21 cellular contexts compared by ENCODE assay signal in genomic region chr4:7873881-7874280, GRCh38.
"Had no signal": no experiment of that assay in that cellular context is flagged by ENCODE, and none has a peak within 500 bp of the region (broad histone marks: within the 10 kb centered on the region; RNA-seq: fewer than 3 reads in every experiment).

No MANE protein-coding gene starts in this region.

- H3K9me3 Mint-ChIP-seq: activated T-helper 1 cell treated with anti-CD3 and anti-CD28 coated beads, Interleukin-12 subunit alpha, Interleukin-12 subunit beta, Interleukin-2, Interleukin-4 antibody, amounts not matched to agents 30 ng/mL and 10 ng/mL and 1 ng/mL, durations not matched to agents 14 hours and 24 hours and 36 hours; dendritic cell treated with granulocyte-macrophage colony-stimulating factor and Interleukin-4, amounts not matched to agents 40 ng/mL and 50 ng/mL, for 4 days; immature natural killer cell; stimulated activated naive CD8-positive, alpha-beta T cell treated with anti-CD3 and anti-CD28 coated beads, Interleukin-15, amount 100 ng/mL, for 72 hours had no signal

- H3K27me3 ChIP-seq: heart left ventricle, pancreas, right lobe of liver, suprapubic skin, transverse colon, uterus had no signal

- H3K4me1 ChIP-seq: right lobe of liver, uterus had no signal

- H3K27me3 Mint-ChIP-seq: activated naive CD8-positive, alpha-beta T cell; naive thymus-derived CD8-positive, alpha-beta T cell; stimulated activated naive CD8-positive, alpha-beta T cell treated with anti-CD3 and anti-CD28 coated beads, Interleukin-15, amount 100 ng/mL, for 72 hours had no signal

- H3K36me3 ChIP-seq: pancreas, right lobe of liver, suprapubic skin, transverse colon, uterus had no signal

- H3K4me3 ChIP-seq: heart left ventricle, mucosa of descending colon, pancreas, right lobe of liver, smooth muscle cell, suprapubic skin, transverse colon, uterus had no signal

- DNase-seq: activated CD4-positive, alpha-beta T cell treated with anti-CD3 and anti-CD28 coated beads, Interleukin-2, amount 50 U/mL, for 1 hour; effector CD8-positive, alpha-beta T cell; foreskin melanocyte; heart left ventricle; immature natural killer cell; kidney glomerular epithelial cell; left ventricle myocardium superior; mucosa of descending colon; naive thymus-derived CD8-positive, alpha-beta T cell; pancreas; right lobe of liver; stimulated activated CD4-positive, alpha-beta T cell treated with anti-CD3 and anti-CD28 coated beads, Interleukin-4, amount 100 ng/mL, for 1 hour; stimulated activated naive CD8-positive, alpha-beta T cell treated with anti-CD3 and anti-CD28 coated beads, Interleukin-15, amount 100 ng/mL, for 72 hours; T1000; transverse colon; uterus had no signal

- H3K9me3 ChIP-seq: heart left ventricle, mucosa of descending colon, pancreas, right lobe of liver, suprapubic skin, transverse colon, uterus had no signal

- H3K27ac ChIP-seq: pancreas, right lobe of liver, suprapubic skin, uterus had no signal

- H3K4me3 Mint-ChIP-seq: activated naive CD8-positive, alpha-beta T cell; activated T-helper 1 cell treated with anti-CD3 and anti-CD28 coated beads, Interleukin-12 subunit alpha, Interleukin-12 subunit beta, Interleukin-2, Interleukin-4 antibody, amounts not matched to agents 30 ng/mL and 10 ng/mL and 1 ng/mL, durations not matched to agents 14 hours and 24 hours and 36 hours; dendritic cell treated with granulocyte-macrophage colony-stimulating factor and Interleukin-4, amounts not matched to agents 40 ng/mL and 50 ng/mL, for 4 days; immature natural killer cell; naive thymus-derived CD8-positive, alpha-beta T cell; stimulated activated naive CD8-positive, alpha-beta T cell treated with anti-CD3 and anti-CD28 coated beads, Interleukin-15, amount 100 ng/mL, for 72 hours had no signal

- H3K27ac Mint-ChIP-seq: activated naive CD8-positive, alpha-beta T cell; activated T-helper 1 cell treated with anti-CD3 and anti-CD28 coated beads, Interleukin-12 subunit alpha, Interleukin-12 subunit beta, Interleukin-2, Interleukin-4 antibody, amounts not matched to agents 30 ng/mL and 10 ng/mL and 1 ng/mL, durations not matched to agents 14 hours and 24 hours and 36 hours; dendritic cell treated with granulocyte-macrophage colony-stimulating factor and Interleukin-4, amounts not matched to agents 40 ng/mL and 50 ng/mL, for 4 days; immature natural killer cell; stimulated activated naive CD8-positive, alpha-beta T cell treated with anti-CD3 and anti-CD28 coated beads, Interleukin-15, amount 100 ng/mL, for 72 hours had no signal

- H3K4me2 ChIP-seq: smooth muscle cell had no signal

- ATAC-seq: heart left ventricle; left ventricle myocardium superior; mucosa of descending colon; naive thymus-derived CD8-positive, alpha-beta T cell; pancreas; right lobe of liver; stimulated activated naive CD8-positive, alpha-beta T cell treated with anti-CD3 and anti-CD28 coated beads, Interleukin-15, amount 100 ng/mL, for 72 hours had no signal

- H3K36me3 Mint-ChIP-seq: activated naive CD8-positive, alpha-beta T cell had no signal
